Comparison of ENCODE assay signal across 23 cellular contexts in genomic region chr14:75133597-75133996, GRCh38.
"Had no signal": no experiment of that assay in that cellular context is flagged by ENCODE, and none has a peak within 500 bp of the region (broad histone marks: within the 10 kb centered on the region; RNA-seq: fewer than 3 reads in every experiment).

No MANE protein-coding gene starts in this region.

- H3K27ac ChIP-seq: vagina had no signal

- H3K27me3 ChIP-seq: adrenal gland, colonic mucosa, tibial nerve, vagina had no signal

- H3K4me3 ChIP-seq: adrenal gland, colonic mucosa, lung, tibial nerve, vagina had no signal

- H3K4me3 Mint-ChIP-seq: activated T-cell treated with anti-CD3 and anti-CD28 coated beads, Interleukin-2, amount 50 U/mL, for 24 hours; activated T-helper 17 cell treated with anti-CD3 and anti-CD28 coated beads, Interleukin-2, amount 50 U/mL, for 72 hours; nephron; stimulated activated effector memory CD8-positive, alpha-beta T cell treated with anti-CD3 and anti-CD28 coated beads, Interleukin-12 subunit alpha, Interleukin-12 subunit beta, amount 100 ng/mL, for 72 hours; stimulated activated naive CD8-positive, alpha-beta T cell treated with anti-CD3 and anti-CD28 coated beads, Interleukin-15, amount 100 ng/mL, for 72 hours; WTC11 had no signal

- H3K27me3 Mint-ChIP-seq: activated T-cell treated with anti-CD3 and anti-CD28 coated beads, Interleukin-2, amount 50 U/mL, for 24 hours; activated T-helper 17 cell treated with anti-CD3 and anti-CD28 coated beads, Interleukin-2, amount 50 U/mL, for 72 hours; stimulated activated naive CD8-positive, alpha-beta T cell treated with anti-CD3 and anti-CD28 coated beads, Interleukin-15, amount 100 ng/mL, for 72 hours had no signal

- DNase-seq: activated CD4-positive, alpha-beta T cell treated with anti-CD3 and anti-CD28 coated beads, Interleukin-2, amount 50 U/mL, for 4 hours; activated CD8-positive, alpha-beta memory T cell treated with anti-CD3 and anti-CD28 coated beads for 24 hours; activated CD8-positive, alpha-beta memory T cell treated with anti-CD3 and anti-CD28 coated beads, Interleukin-2, amount 50 U/mL, for 4 hours; activated T-cell treated with anti-CD3 and anti-CD28 coated beads, Interleukin-2, amount 50 U/mL, for 24 hours; adrenal gland; colonic mucosa; erythroblast; midbrain; right cardiac atrium; stimulated activated CD4-positive, alpha-beta T cell treated with anti-CD3 and anti-CD28 coated beads, Interleukin-12 subunit alpha, Interleukin-12 subunit beta, amount 100 ng/mL, for 4 hours; stimulated activated naive CD8-positive, alpha-beta T cell treated with anti-CD3 and anti-CD28 coated beads, Interleukin-15, amount 100 ng/mL, for 72 hours; T1000 had no signal

- ATAC-seq: activated naive CD4-positive, alpha-beta T cell treated with anti-CD3 and anti-CD28 coated beads, Interleukin-2, amount 50 U/mL, for 72 hours; activated T-helper 17 cell treated with anti-CD3 and anti-CD28 coated beads, Interleukin-2, amount 50 U/mL, for 72 hours; left lobe of liver; right cardiac atrium; stimulated activated effector memory CD8-positive, alpha-beta T cell treated with anti-CD3 and anti-CD28 coated beads, Interleukin-12 subunit alpha, Interleukin-12 subunit beta, amount 100 ng/mL, for 72 hours; stimulated activated naive CD8-positive, alpha-beta T cell treated with anti-CD3 and anti-CD28 coated beads, Interleukin-15, amount 100 ng/mL, for 72 hours; WTC11 had no signal

- H3K4me1 ChIP-seq: parathyroid adenoma had no signal

- H3K36me3 ChIP-seq: colonic mucosa had no signal

- H3K27ac Mint-ChIP-seq: nephron; stimulated activated effector memory CD8-positive, alpha-beta T cell treated with anti-CD3 and anti-CD28 coated beads, Interleukin-12 subunit alpha, Interleukin-12 subunit beta, amount 100 ng/mL, for 72 hours; stimulated activated naive CD8-positive, alpha-beta T cell treated with anti-CD3 and anti-CD28 coated beads, Interleukin-15, amount 100 ng/mL, for 72 hours; WTC11 had no signal

- FAIRE-seq: astrocyte had no signal

- H3K4me1 Mint-ChIP-seq: nephron; stimulated activated effector memory CD8-positive, alpha-beta T cell treated with anti-CD3 and anti-CD28 coated beads, Interleukin-12 subunit alpha, Interleukin-12 subunit beta, amount 100 ng/mL, for 72 hours; WTC11 had no signal

- H3K9me3 ChIP-seq: adrenal gland, colonic mucosa, tibial nerve, vagina had no signal
